Comparison of ENCODE assay signal across 1 cellular context in the genomic region with DNA sequence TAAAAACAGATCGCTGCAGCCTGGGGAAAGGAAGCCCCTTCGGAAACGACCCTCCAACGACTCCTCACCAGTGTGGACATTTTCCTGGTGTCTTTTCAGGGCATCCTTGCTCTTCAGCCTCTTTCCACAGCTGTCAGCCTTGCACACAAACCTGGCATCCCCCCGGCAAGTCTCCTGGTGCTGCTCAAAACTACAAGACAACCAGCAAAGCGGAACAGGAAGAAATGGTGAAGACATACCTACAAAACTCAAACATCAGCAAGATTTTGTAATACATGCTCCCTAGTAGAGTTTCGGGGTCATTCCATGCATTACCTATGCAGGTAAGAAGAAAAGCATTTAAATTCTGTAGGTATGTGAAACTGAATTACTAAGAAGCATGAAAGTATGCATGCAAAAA.
TF ChIP-seq lines count a peak whose summit lies in the region.

No MANE protein-coding gene starts in this region.

TF ChIP-seq in WTC11, 78 proteins besides CTCF, POLR2A, EP300 and RAD21 (continued from another document):
- TF ChIP-seq GABPB1 (CRISPR knock-in tag; IDR thresholded peaks at IDR 0.05) = no peak
- no peak for TF ChIP-seq RELA (CRISPR knock-in tag; IDR thresholded peaks at IDR 0.05; ENCODE audit: borderline replicate concordance)
- TF ChIP-seq CREB1 (CRISPR knock-in tag; IDR thresholded peaks at IDR 0.05) = no peak
TF ChIP-seq in WTC11: peak in this region for 0.
